Comparison of ENCODE assay signal across 21 cellular contexts in the genomic region with DNA sequence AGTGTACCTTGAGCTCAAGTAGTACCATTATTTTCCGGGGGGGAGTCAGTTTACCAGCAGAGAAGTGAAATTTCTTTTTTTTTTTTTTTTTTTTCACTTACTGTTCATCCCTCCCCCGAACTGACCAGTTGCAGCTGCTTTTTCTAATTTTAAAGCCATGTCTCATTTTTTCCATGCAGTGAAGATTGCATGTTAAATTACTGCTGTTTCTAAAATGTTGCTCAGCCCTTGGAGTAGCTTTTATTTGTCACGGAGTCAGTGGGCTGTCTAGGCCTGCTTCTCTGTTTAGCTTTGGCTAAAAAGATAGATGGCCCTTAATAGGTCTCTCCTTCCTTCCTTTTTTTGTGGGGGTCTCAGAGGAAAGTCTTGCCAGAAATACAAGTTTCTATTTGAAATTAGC.
DNase-seq lines count a peak whose midpoint lies in the region; ATAC-seq, FAIRE-seq and TF ChIP-seq lines count a peak whose summit lies in the region.
"Had no signal": no experiment of that assay in that cellular context is flagged by ENCODE, and none has a peak within 500 bp of the region (broad histone marks: within the 10 kb centered on the region; RNA-seq: fewer than 3 reads in every experiment).

No MANE protein-coding gene starts in this region.

- DNase-seq in AG09309 (ENCODE audit: low read depth) (peak; percentile 20), KBM-7 (peak; percentile 19), astrocyte (ENCODE audit: low read depth) (no peak), osteocyte (ENCODE audit: extremely low spot score, unreplicated experiment) (no peak), mesothelial cell of epicardium (ENCODE audit: low spot score in 2 of 2, unreplicated experiment in 2 of 2) (no peak), GM19239 (ENCODE audit: insufficient read length, low spot score) (no peak), prostate gland (ENCODE audit: low spot score) (no peak)
- DNase-seq in stimulated activated naive CD8-positive, alpha-beta T cell treated with anti-CD3 and anti-CD28 coated beads, Interleukin-15, Interleukin-2, amounts not matched to agents 100 U/mL and 50 U/mL, for 24 hours: no peak
- DNase-seq: 8988T; CD4-positive, alpha-beta memory T cell; DMS153; GDM1; MV-4-11; NCI-H1694 treated with DMSO at 0.1 percent for 48 hours; NCI-H2107; NCI-H2227 treated with DMSO at 0.1 percent for 48 hours; NCI-H524 had no signal

- FAIRE-seq in astrocyte (lab: Jason Lieb, UNC) (no peak), GM19239 (lab: Jason Lieb, UNC) (no peak)

- H3K4me3 Mint-ChIP-seq in astrocyte (ENCODE audit: unreplicated experiment) (no peak overlapping the region), osteocyte (ENCODE audit: unreplicated experiment) (no peak overlapping the region), mesothelial cell of epicardium (no peak overlapping the region)
- H3K4me3 Mint-ChIP-seq: CD4-positive, alpha-beta memory T cell had no signal

- H3K9me3 ChIP-seq in astrocyte (ENCODE audit: insufficient read depth, low read depth, low read length) (no peaks in the 10 kb centered on the region), prostate gland (no peaks in the 10 kb centered on the region)
- H3K9me3 ChIP-seq: BLaER1, SJSA1 had no signal

- H3K4me1 Mint-ChIP-seq in astrocyte (ENCODE audit: low read depth, unreplicated experiment): peaks cover 2% of the 10 kb centered on the region
- peaks cover 2% of the 10 kb centered on the region for H3K4me1 Mint-ChIP-seq in osteocyte (ENCODE audit: unreplicated experiment)
- no peaks in the 10 kb centered on the region for H3K4me1 Mint-ChIP-seq in mesothelial cell of epicardium

- H3K9me3 Mint-ChIP-seq in astrocyte (ENCODE audit: unreplicated experiment) (no peaks in the 10 kb centered on the region), osteocyte (ENCODE audit: unreplicated experiment) (peaks cover 4% of the 10 kb centered on the region), mesothelial cell of epicardium (peaks cover 17% of the 10 kb centered on the region)

- TF ChIP-seq CTCF in AG09309 (IDR thresholded peaks at IDR 0.05; ENCODE audit: control insufficient read depth, insufficient read depth, low read depth, low read length, missing control alignments) (no peak), astrocyte (IDR thresholded peaks at IDR 0.05; ENCODE audit: insufficient read depth, low read depth, low read length) (no peak), osteocyte (IDR thresholded peaks at IDR 0.05) (no peak), mesothelial cell of epicardium (IDR thresholded peaks at IDR 0.05; ENCODE audit: unreplicated experiment) (no peak), prostate gland (IDR thresholded peaks at IDR 0.05) (no peak)

- H3K27ac ChIP-seq in astrocyte (ENCODE audit: low read depth, low read length): no peak overlapping the region
- no peak overlapping the region for H3K27ac ChIP-seq in prostate gland
- H3K27ac ChIP-seq: BLaER1, SJSA1 had no signal

- peak overlapping the region; percentile 7 for H3K27ac Mint-ChIP-seq in astrocyte (ENCODE audit: unreplicated experiment)
- H3K27ac Mint-ChIP-seq in osteocyte (ENCODE audit: unreplicated experiment): peak overlapping the region; percentile 37
- H3K27ac Mint-ChIP-seq in mesothelial cell of epicardium: no peak overlapping the region
- H3K27ac Mint-ChIP-seq: CD4-positive, alpha-beta memory T cell had no signal

- H3K79me2 ChIP-seq in astrocyte (ENCODE audit: insufficient read depth, low read length): no peaks in the 10 kb centered on the region

- H3K4me1 ChIP-seq in astrocyte (ENCODE audit: insufficient read depth, low read length) (no peaks in the 10 kb centered on the region), prostate gland (replicated peaks) (no peaks in the 10 kb centered on the region)
- H3K4me1 ChIP-seq: BLaER1, SJSA1 had no signal

- H3K36me3 ChIP-seq in astrocyte (ENCODE audit: insufficient read depth, low read length) (no peaks in the 10 kb centered on the region), prostate gland (no peaks in the 10 kb centered on the region)
- H3K36me3 ChIP-seq: BLaER1, SJSA1 had no signal

- intact Hi-C loops in prostate gland (cut with DNase I): no loop called here

- no peaks in the 10 kb centered on the region for H3K36me3 Mint-ChIP-seq in astrocyte (ENCODE audit: low read depth, unreplicated experiment)
- peaks cover 3% of the 10 kb centered on the region for H3K36me3 Mint-ChIP-seq in osteocyte (ENCODE audit: unreplicated experiment)
- no peaks in the 10 kb centered on the region for H3K36me3 Mint-ChIP-seq in mesothelial cell of epicardium
- H3K36me3 Mint-ChIP-seq: CD4-positive, alpha-beta memory T cell had no signal

- H4K20me1 ChIP-seq in astrocyte (ENCODE audit: insufficient read depth, low read length): no peaks in the 10 kb centered on the region
- H4K20me1 ChIP-seq: BLaER1 had no signal

- no peak overlapping the region for H2AFZ ChIP-seq in astrocyte (ENCODE audit: low read depth, low read length)

- TF ChIP-seq POLR2A in prostate gland (IDR thresholded peaks at IDR 0.05): no peak

- ATAC-seq in stimulated activated naive CD8-positive, alpha-beta T cell treated with anti-CD3 and anti-CD28 coated beads, Interleukin-15, Interleukin-2, amounts not matched to agents 100 U/mL and 50 U/mL, for 24 hours: no peak
- ATAC-seq: HCT116, Panc1 had no signal

- H3K9ac ChIP-seq in astrocyte (ENCODE audit: low read length): no peak overlapping the region
- H3K9ac ChIP-seq: BLaER1 had no signal

- H3K27me3 Mint-ChIP-seq in astrocyte (ENCODE audit: low read depth, unreplicated experiment) (peaks cover 2% of the 10 kb centered on the region), osteocyte (ENCODE audit: unreplicated experiment) (peaks cover 33% of the 10 kb centered on the region), mesothelial cell of epicardium (ENCODE audit: low read depth) (no peaks in the 10 kb centered on the region)

- in situ Hi-C loops in KBM-7 (cut with MboI; ENCODE audit: low pct_unique_long_range_greater_than_20kb, low sequenced_read_pairs): no loop called here

- H3K4me3 ChIP-seq in AG09309 (ENCODE audit: control insufficient read depth, low read depth, low read length) (no peak overlapping the region), astrocyte (ENCODE audit: insufficient read depth, low read depth, low read length) (no peak overlapping the region), prostate gland (no peak overlapping the region)
- H3K4me3 ChIP-seq: BLaER1, SJSA1 had no signal

- H3K27me3 ChIP-seq in astrocyte (ENCODE audit: insufficient read depth, low read length) (peaks cover 6% of the 10 kb centered on the region), prostate gland (replicated peaks; ENCODE audit: insufficient read depth) (no peaks in the 10 kb centered on the region)
- H3K27me3 ChIP-seq: BLaER1, SJSA1 had no signal

- 83% methylated on average over 3 of the region's 3 CpGs for WGBS in prostate gland

- no peak overlapping the region for H3K4me2 ChIP-seq in astrocyte (ENCODE audit: low read length)
- H3K4me2 ChIP-seq: BLaER1 had no signal

Comparison
In these comparisons a context has a peak if more than half of its experiments do, and no peak if none do; other contexts are left out.
1. DNase-seq: peak in AG09309 (single experiment) and KBM-7 (single experiment); none in astrocyte (single experiment), osteocyte (single experiment), mesothelial cell of epicardium (0 of 2), stimulated activated naive CD8-positive, alpha-beta T cell treated with anti-CD3 and anti-CD28 coated beads, Interleukin-15, Interleukin-2, amounts not matched to agents 100 U/mL and 50 U/mL, for 24 hours (single experiment), GM19239 (single experiment) and prostate gland (single experiment).